ENCODE assay signal across 22 cellular contexts in the genomic region with DNA sequence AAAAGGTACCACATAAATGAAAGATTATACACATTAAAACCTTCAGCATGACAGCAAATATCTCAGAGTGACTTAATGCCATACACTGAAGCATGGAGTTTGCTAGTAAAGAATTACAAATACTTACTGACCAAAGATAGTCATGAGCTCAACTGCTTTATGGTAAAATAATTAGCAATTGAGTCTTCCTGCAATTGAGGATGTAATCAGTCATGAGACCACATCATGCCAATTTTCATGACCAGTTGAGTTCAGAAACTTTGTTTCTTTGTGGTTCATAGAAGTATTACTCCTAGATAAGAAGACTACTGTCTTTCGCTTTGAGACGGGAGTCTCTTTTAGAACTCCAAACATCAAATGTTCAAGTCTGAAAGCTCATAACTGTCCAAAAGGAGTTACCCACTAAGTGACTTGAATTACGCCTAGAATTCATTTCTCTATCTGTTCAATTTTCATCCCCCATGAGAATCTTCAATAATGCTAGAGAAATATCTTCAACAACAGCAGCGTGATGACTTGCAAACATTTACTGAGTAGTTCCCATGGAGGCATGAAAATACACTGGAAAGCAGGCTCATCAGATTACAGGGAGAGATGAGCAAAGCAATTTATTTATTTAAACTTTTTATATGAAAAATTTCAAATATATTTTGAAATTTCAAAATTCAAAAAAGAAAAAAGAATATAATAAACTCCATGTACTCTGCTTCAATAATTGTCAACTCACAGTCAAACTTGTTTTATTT.
DNase-seq lines count a peak whose midpoint lies in the region; ATAC-seq, FAIRE-seq and TF ChIP-seq lines count a peak whose summit lies in the region.
"Had no signal": no experiment of that assay in that cellular context is flagged by ENCODE, and none has a peak within 500 bp of the region (broad histone marks: within the 10 kb centered on the region; RNA-seq: fewer than 3 reads in every experiment).

No MANE protein-coding gene starts in this region.

- intact Hi-C loops in heart right ventricle (cut with DNase I) = loop anchor here in 1 of 10 donors (10.0 kb wide), 1 partner anchor 201 kb away; no protein-coding TSS in a partner anchor
- intact Hi-C loops in Right ventricle myocardium superior (cut with DNase I) = no loop called here

- peak in 5 of 8 donors; percentile 28 to 62 (median 49) for ATAC-seq in heart right ventricle
- ATAC-seq in Right ventricle myocardium superior (ENCODE audit: poor library complexity) = no peak
- no peak for ATAC-seq in DND-41 (ENCODE audit: insufficient read depth, low read depth)
- ATAC-seq in T-helper 17 cell = no peak
- no peak for ATAC-seq in GM18511 (IDR thresholded peaks at IDR 0.05; ENCODE audit: unreplicated experiment)
- ATAC-seq: Right ventricle myocardium inferior had no signal

- H2AFZ ChIP-seq in DND-41 (ENCODE audit: low read depth, low read length) = no peak overlapping the region

- H3K9me3 ChIP-seq in heart right ventricle = no peaks in the 10 kb centered on the region
- H3K9me3 ChIP-seq in DND-41 (ENCODE audit: insufficient read depth, low read length, severe bottlenecking) = no peaks in the 10 kb centered on the region
- H3K9me3 ChIP-seq in T-helper 17 cell (ENCODE audit: control insufficient read depth, low read length, poor library complexity, severe bottlenecking) = no peaks in the 10 kb centered on the region
- H3K9me3 ChIP-seq: Caco-2, Peyer's patch had no signal

- no peaks in the 10 kb centered on the region for H3K27me3 Mint-ChIP-seq in T-helper 17 cell

- no peak for TF ChIP-seq CTCF in heart right ventricle (IDR thresholded peaks at IDR 0.05)
- TF ChIP-seq CTCF in DND-41 (IDR thresholded peaks at IDR 0.05; ENCODE audit: borderline replicate concordance, extremely low read depth, low read length, poor library complexity, severe bottlenecking) = no peak

- no peak for DNase-seq in heart right ventricle
- no peak for DNase-seq in Right ventricle myocardium superior
- no peak for DNase-seq in DND-41
- DNase-seq in T-helper 17 cell = no peak
- peak; percentile 82 for DNase-seq in foreskin melanocyte
- no peak for DNase-seq in urothelium cell line (ENCODE audit: low spot score)
- no peak for DNase-seq in cortex of kidney (lab: John Stamatoyannopoulos, UW)
- DNase-seq: ACHN; Caco-2; DMS153; GF-D8; NCI-H1092 treated with DMSO at 0.1 percent for 48 hours; NCI-H146; NCI-H2081 treated with DMSO at 0.1 percent for 48 hours; NCI-H446 treated with DMSO at 0.1 percent for 48 hours; NK-92 treated with Interleukin-12 subunit alpha and Interleukin-12 subunit beta, amount 100 ng/mL, for 24 hours; Peyer's patch had no signal

- peaks cover 33% of the 10 kb centered on the region for H3K4me1 Mint-ChIP-seq in T-helper 17 cell

- H3K4me2 ChIP-seq in DND-41 (ENCODE audit: insufficient read depth, low read length) = no peak overlapping the region

- 62 to 65% methylated on average over 4 of the region's 4 CpGs for WGBS in heart right ventricle, 2 donors

- H3K27ac ChIP-seq in heart right ventricle (peak overlapping the region in 2 of 10 donors; percentile 2 to 48), DND-41 (ENCODE audit: low read length) (peak overlapping the region; percentile 7; the same call in 1 of the 2 replicates)
- H3K27ac ChIP-seq: C4-2B, Peyer's patch, SK-N-MC had no signal

- peaks cover 9% of the 10 kb centered on the region; the same call in 1 of the 2 replicates for H3K79me2 ChIP-seq in DND-41 (ENCODE audit: insufficient read depth, low read length)

- no peak overlapping the region for H3K4me3 Mint-ChIP-seq in T-helper 17 cell

- peak overlapping the region in 1 of 10 donors; percentile 3 for H3K4me3 ChIP-seq in heart right ventricle
- no peak overlapping the region for H3K4me3 ChIP-seq in DND-41 (ENCODE audit: low read depth in 1 of 2, low read length in 2 of 2)
- H3K4me3 ChIP-seq: Peyer's patch, SK-N-MC had no signal

- no peak for FAIRE-seq in urothelium cell line (lab: Jason Lieb, UNC)
- FAIRE-seq: GM19239 had no signal

- H3K36me3 ChIP-seq in heart right ventricle (no peaks in the 10 kb centered on the region), DND-41 (ENCODE audit: insufficient read depth, low read length) (no peaks in the 10 kb centered on the region)
- H3K36me3 ChIP-seq: Peyer's patch had no signal

- H3K27me3 ChIP-seq in heart right ventricle (no peaks in the 10 kb centered on the region), DND-41 (ENCODE audit: insufficient read depth, low read length, poor library complexity) (no peaks in the 10 kb centered on the region)
- H3K27me3 ChIP-seq: Peyer's patch had no signal

- H3K9ac ChIP-seq in DND-41 (ENCODE audit: low read depth, low read length) = no peak overlapping the region

- peaks cover 3% of the 10 kb centered on the region for H3K36me3 Mint-ChIP-seq in T-helper 17 cell (ENCODE audit: low read depth)

- peaks cover 0 to 30% (median 14%) of the 10 kb centered on the region in 9 donors for H3K4me1 ChIP-seq in heart right ventricle
- H3K4me1 ChIP-seq in DND-41 (ENCODE audit: insufficient read depth, low read length) = peaks cover 54% of the 10 kb centered on the region
- H3K4me1 ChIP-seq: Caco-2 had no signal

- no peaks in the 10 kb centered on the region for H4K20me1 ChIP-seq in DND-41 (ENCODE audit: insufficient read depth, low read length)

- H3K27ac Mint-ChIP-seq in T-helper 17 cell = peak overlapping the region; percentile 22

Comparison
In these comparisons a context has a peak if more than half of its experiments do, and no peak if none do; other contexts are left out.
1. ATAC-seq: peak in heart right ventricle (5 of 8); none in Right ventricle myocardium superior (single experiment), DND-41 (single experiment), T-helper 17 cell (single experiment) and GM18511 (single experiment).